In genomic region chr11:70557742-70558485, GRCh38 we compare ENCODE assay signal across 2 cellular contexts.
TF ChIP-seq lines count a peak whose summit lies in the region.

No MANE protein-coding gene starts in this region.

TF ChIP-seq in H1, 55 proteins besides CTCF, POLR2A, EP300 and RAD21 (continued from another document):
- TF ChIP-seq EGR1 (IDR thresholded peaks at IDR 0.05; ENCODE audit: borderline replicate concordance, low read depth, low read length) = no peak
- TF ChIP-seq HDAC6 (IDR thresholded peaks at IDR 0.05; ENCODE audit: low read depth, low read length) = no peak
- no peak for TF ChIP-seq SUZ12 (IDR thresholded peaks at IDR 0.05; ENCODE audit: low read length)
- TF ChIP-seq TAF7 (optimal IDR thresholded peaks at IDR 0.05; ENCODE audit: borderline replicate concordance, low read depth, low read length) = no peak
- TF ChIP-seq JUND (IDR thresholded peaks at IDR 0.05; ENCODE audit: low read length) = no peak
- no peak for TF ChIP-seq SIN3A (conservative IDR thresholded peaks at IDR 0.05 in 1 of 2, IDR thresholded peaks at IDR 0.05 in 1 of 2; ENCODE audit: low read depth in 1 of 2, low read length in 2 of 2)
- no peak for TF ChIP-seq KDM4A (IDR thresholded peaks at IDR 0.05; ENCODE audit: low read depth, low read length, severe bottlenecking)
- no peak for TF ChIP-seq BRCA1 (IDR thresholded peaks at IDR 0.05; ENCODE audit: low read depth, low read length)
- no peak for TF ChIP-seq RXRA (IDR thresholded peaks at IDR 0.05; ENCODE audit: insufficient read depth, low read depth, low read length)
- TF ChIP-seq POLR2AphosphoS5 (IDR thresholded peaks at IDR 0.05; ENCODE audit: low read depth, low read length) = no peak
- TF ChIP-seq CBX8 (IDR thresholded peaks at IDR 0.05; ENCODE audit: borderline replicate concordance, low read depth, low read length) = no peak

TF ChIP-seq in GM23338, 12 proteins besides CTCF, POLR2A, EP300 and RAD21 (continued from another document):
- TF ChIP-seq REST (IDR thresholded peaks at IDR 0.05; ENCODE audit: unreplicated experiment) (no peak), ZNF114 (CRISPR knock-in tag; IDR thresholded peaks at IDR 0.05) (no peak), POLR2AphosphoS5 (IDR thresholded peaks at IDR 0.05; ENCODE audit: low read depth) (no peak), ZNF462 (CRISPR knock-in tag; IDR thresholded peaks at IDR 0.05) (no peak), STAT1 (IDR thresholded peaks at IDR 0.05; ENCODE audit: unreplicated experiment) (no peak), NANOG (IDR thresholded peaks at IDR 0.05; ENCODE audit: borderline replicate concordance) (no peak), JUNB (IDR thresholded peaks at IDR 0.05; ENCODE audit: unreplicated experiment) (no peak), EZH2 (IDR thresholded peaks at IDR 0.05; ENCODE audit: low read depth, unreplicated experiment) (no peak)
